Comparison of ENCODE assay signal across 21 cellular contexts in genomic region chr4:100938698-100939097, GRCh38.
DNase-seq lines count a peak whose midpoint lies in the region; ATAC-seq, FAIRE-seq and TF ChIP-seq lines count a peak whose summit lies in the region.
"Had no signal": no experiment of that assay in that cellular context is flagged by ENCODE, and none has a peak within 500 bp of the region (broad histone marks: within the 10 kb centered on the region; RNA-seq: fewer than 3 reads in every experiment).

No MANE protein-coding gene starts in this region.

- H3K4me1 ChIP-seq in BE2C, result peaks cover 6% of the 10 kb centered on the region
- H3K4me1 ChIP-seq in GM12878 (ENCODE audit: control insufficient read depth, insufficient read depth, low read length), result no peaks in the 10 kb centered on the region
- H3K4me1 ChIP-seq in upper lobe of right lung, result no peaks in the 10 kb centered on the region
- H3K4me1 ChIP-seq: Caco-2 had no signal

- CTCF ChIA-PET in GM12878 (lab: Yijun Ruan, JAX), result no interaction called here

- no peak for TF ChIP-seq RAD21 in GM12878 (IDR thresholded peaks at IDR 0.05; ENCODE audit: insufficient read depth, low read depth, low read length)

- 79% methylated on average over 2 of the region's 2 CpGs for WGBS in GM12878 (ENCODE audit: insufficient coverage, insufficient replicate concordance, low lambda C conversion rate, missing lambda C conversion rate)

- H3K36me3 Mint-ChIP-seq in activated T-cell treated with anti-CD3 and anti-CD28 coated beads, Interleukin-2, amount 50 U/mL, for 24 hours (ENCODE audit: low read depth), result no peaks in the 10 kb centered on the region

- H2AFZ ChIP-seq in GM12878 (ENCODE audit: control insufficient read depth, low read depth, low read length), result no peak overlapping the region

- TF ChIP-seq CTCF in BE2C (IDR thresholded peaks at IDR 0.05; ENCODE audit: low read depth, low read length), result no peak
- no peak for TF ChIP-seq CTCF in GM12878 (IDR thresholded peaks at IDR 0.05 in 2 of 3, conservative IDR thresholded peaks at IDR 0.05 in 1 of 3; ENCODE audit: control insufficient read depth in 2 of 3, extremely low read depth in 1 of 3, insufficient read depth in 1 of 3, low read depth in 3 of 3, low read length in 3 of 3)
- no peak for TF ChIP-seq CTCF in upper lobe of right lung (IDR thresholded peaks at IDR 0.05)

- peaks cover 5% of the 10 kb centered on the region for H3K9me3 Mint-ChIP-seq in activated T-cell treated with anti-CD3 and anti-CD28 coated beads, Interleukin-2, amount 50 U/mL, for 24 hours

- no peak for TF ChIP-seq POLR2A in GM12878 (IDR thresholded peaks at IDR 0.05; ENCODE audit: low read depth, low read length)

- H3K4me1 Mint-ChIP-seq in activated T-cell treated with anti-CD3 and anti-CD28 coated beads, Interleukin-2, amount 50 U/mL, for 24 hours (ENCODE audit: low read depth), result no peaks in the 10 kb centered on the region

- DNase-seq in BE2C, result peak; percentile 59
- DNase-seq in ELF-1 (ENCODE audit: low read depth, low spot score), result peak; percentile 40
- DNase-seq in NCI-H2107 treated with DMSO at 0.1 percent for 48 hours (lab: John Stamatoyannopoulos, UW; ENCODE audit: unreplicated experiment), result peak; percentile 51
- DNase-seq in GM12878 (ENCODE audit: low read depth, low spot score), result no peak
- DNase-seq in NK-92 (lab: John Stamatoyannopoulos, UW; ENCODE audit: unreplicated experiment), result no peak
- no peak for DNase-seq in activated CD4-positive, alpha-beta T cell treated with anti-CD3 and anti-CD28 coated beads, Interleukin-2, amount 50 U/mL, for 1 hour
- DNase-seq in upper lobe of right lung, result no peak
- no peak for DNase-seq in activated T-cell treated with anti-CD3 and anti-CD28 coated beads, Interleukin-2, amount 50 U/mL, for 24 hours
- DNase-seq: C1 segment of cervical spinal cord, Caco-2, DMS53, H9, NCI-H1417, NCI-H1930, NCI-H226, OCI-M1, Right ventricle myocardium superior had no signal

- no peak for TF ChIP-seq EP300 in GM12878 (IDR thresholded peaks at IDR 0.05; ENCODE audit: borderline replicate concordance in 1 of 2, control insufficient read depth in 1 of 2, low read depth in 2 of 2, low read length in 2 of 2)

- H3K27me3 Mint-ChIP-seq in activated T-cell treated with anti-CD3 and anti-CD28 coated beads, Interleukin-2, amount 50 U/mL, for 24 hours, result peaks cover 2% of the 10 kb centered on the region

- RAD21 ChIA-PET in GM12878 (lab: Charles Lee; ENCODE audit: unreplicated experiment), result no interaction called here

- in situ Hi-C loops in GM12878 (cut with MboI), result no loop called here

- H3K27me3 ChIP-seq in BE2C, result no peaks in the 10 kb centered on the region
- H3K27me3 ChIP-seq in GM12878 (replicated peaks in 1 of 2; ENCODE audit: control insufficient read depth in 2 of 2, insufficient read depth in 2 of 2, low read length in 1 of 2), result no peaks in the 10 kb centered on the region; a peak in 1 of 4 replicates
- no peaks in the 10 kb centered on the region for H3K27me3 ChIP-seq in upper lobe of right lung

- SMC1A ChIA-PET in GM12878 (lab: Charles Lee; ENCODE audit: uncharacterized antibody, unreplicated experiment), result interaction anchor here (0.9 kb wide), 1 partner anchor 10 kb away, joined by 3 read pairs; no protein-coding TSS in a partner anchor

- H3K27ac ChIP-seq in GM12878 (ENCODE audit: control insufficient read depth, insufficient read depth) (no peak overlapping the region), upper lobe of right lung (no peak overlapping the region)
- H3K27ac ChIP-seq: HL-60, KMS-11, SK-N-MC had no signal

- FAIRE-seq in GM12878 (lab: Jason Lieb, UNC), result no peak
- FAIRE-seq: A204.1 had no signal

- H3K4me2 ChIP-seq in GM12878 (ENCODE audit: control insufficient read depth, insufficient read depth), result no peak overlapping the region
- H3K4me2 ChIP-seq: KMS-11 had no signal

- BruUV-seq in GM12878 (replicated peaks; lab: Mats Ljungman, UMichigan), result no TSS peak

- POLR2A ChIA-PET in GM12878 (lab: Charles Lee), result no interaction called here

- H3K4me3 ChIP-seq in BE2C (ENCODE audit: low read depth, low read length) (no peak overlapping the region), GM12878 (no peak overlapping the region), upper lobe of right lung (no peak overlapping the region)
- H3K4me3 ChIP-seq: SK-N-MC had no signal

- H3K9me3 ChIP-seq in BE2C (no peaks in the 10 kb centered on the region), GM12878 (replicated peaks; ENCODE audit: control insufficient read depth, insufficient read depth, low read length) (no peaks in the 10 kb centered on the region), upper lobe of right lung (no peaks in the 10 kb centered on the region)
- H3K9me3 ChIP-seq: Caco-2 had no signal

- no peak overlapping the region for H3K9ac ChIP-seq in GM12878 (ENCODE audit: control insufficient read depth, insufficient read depth, low read length)
- H3K9ac ChIP-seq: KMS-11 had no signal

- H4K20me1 ChIP-seq in GM12878 (ENCODE audit: control insufficient read depth, insufficient read depth), result no peaks in the 10 kb centered on the region

- H3K4me3 Mint-ChIP-seq in activated T-cell treated with anti-CD3 and anti-CD28 coated beads, Interleukin-2, amount 50 U/mL, for 24 hours, result no peak overlapping the region
- H3K4me3 Mint-ChIP-seq: H9 had no signal

- no peaks in the 10 kb centered on the region for H3K79me2 ChIP-seq in GM12878 (ENCODE audit: control insufficient read depth, insufficient read depth, low read length)

- no peak for ATAC-seq in GM12878
- no peak for ATAC-seq in upper lobe of right lung

- H3K27ac Mint-ChIP-seq in activated T-cell treated with anti-CD3 and anti-CD28 coated beads, Interleukin-2, amount 50 U/mL, for 24 hours, result no peak overlapping the region

- intact Hi-C loops in GM12878 (cut with micrococcal nuclease; ENCODE audit: unreplicated experiment), result no loop called here
- intact Hi-C loops in upper lobe of right lung (cut with DNase I), result no loop called here

- H3K36me3 ChIP-seq in BE2C (no peaks in the 10 kb centered on the region), GM12878 (ENCODE audit: control insufficient read depth in 2 of 2, insufficient read depth in 2 of 2, low read length in 1 of 2) (no peaks in the 10 kb centered on the region), upper lobe of right lung (no peaks in the 10 kb centered on the region)

TF ChIP-seq in GM12878, 131 proteins besides CTCF, POLR2A, EP300 and RAD21:
- TF ChIP-seq MEF2B (IDR thresholded peaks at IDR 0.05; ENCODE audit: partially characterized antibody, poor library complexity, severe bottlenecking) (peak; percentile 64), BMI1 (IDR thresholded peaks at IDR 0.05; ENCODE audit: borderline replicate concordance) (no peak), CREB1 (IDR thresholded peaks at IDR 0.05; ENCODE audit: low read depth) (no peak), E2F4 (IDR thresholded peaks at IDR 0.05; ENCODE audit: low read depth, low read length) (no peak), ASH2L (IDR thresholded peaks at IDR 0.05; ENCODE audit: borderline replicate concordance, low read depth) (no peak), IKZF1 (conservative IDR thresholded peaks at IDR 0.05) (0 out of 2 replicates have a peak, but pooled peaks have one; percentile 16)

Comparison
In these comparisons a context has a peak if more than half of its experiments do, and no peak if none do; other contexts are left out.
1. DNase-seq: peak in BE2C (single experiment), ELF-1 (single experiment) and NCI-H2107 treated with DMSO at 0.1 percent for 48 hours (single experiment); none in GM12878 (single experiment), NK-92 (single experiment), activated CD4-positive, alpha-beta T cell treated with anti-CD3 and anti-CD28 coated beads, Interleukin-2, amount 50 U/mL, for 1 hour (single experiment), upper lobe of right lung (single experiment) and activated T-cell treated with anti-CD3 and anti-CD28 coated beads, Interleukin-2, amount 50 U/mL, for 24 hours (single experiment).